5 cellular contexts compared by ENCODE assay signal in genomic region chr4:126603210-126603609, GRCh38.
"Had no signal": no experiment of that assay in that cellular context is flagged by ENCODE, and none has a peak within 500 bp of the region (broad histone marks: within the 10 kb centered on the region; RNA-seq: fewer than 3 reads in every experiment).

No MANE protein-coding gene starts in this region.

- H3K27ac ChIP-seq: GM23248 had no signal

- H3K4me3 ChIP-seq: GM23248, K562 had no signal

- DNase-seq: GM23248, HCEC 1CT, IMR-90, KG1 had no signal
